ENCODE assay signal across 12 cellular contexts in the genomic region with DNA sequence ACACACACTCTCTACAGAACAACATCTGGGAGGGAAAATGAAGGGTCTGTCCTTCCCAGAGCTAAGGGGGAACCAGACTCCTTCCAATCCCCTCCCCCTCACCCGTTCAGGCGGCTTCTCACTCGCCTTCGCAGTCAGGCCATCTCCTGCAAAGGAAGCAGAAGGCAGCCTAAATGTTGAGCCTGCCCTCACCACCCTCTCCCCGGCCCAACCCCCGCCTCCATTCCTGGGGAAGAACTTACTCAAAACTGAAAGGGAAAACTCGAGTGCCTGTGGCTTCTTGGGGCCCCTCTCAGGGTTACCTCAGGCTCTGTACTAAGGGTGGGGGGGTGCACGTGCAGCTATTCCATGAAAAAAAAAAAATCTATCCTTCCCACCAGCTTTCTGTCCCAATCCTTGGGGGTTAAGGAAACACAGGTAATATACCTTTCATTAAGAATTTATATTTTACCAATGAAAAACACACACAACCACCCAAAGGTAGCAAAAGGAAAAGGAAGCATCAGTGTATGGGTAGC. TPM values are rescaled to one million over a fixed set of nuclear protein-coding genes. Genes with fewer than 3 reads are reported as not detected.
DNase-seq lines count a peak whose midpoint lies in the region; ATAC-seq and TF ChIP-seq lines count a peak whose summit lies in the region.
"Had no signal": no experiment of that assay in that cellular context is flagged by ENCODE, and none has a peak within 500 bp of the region (broad histone marks: within the 10 kb centered on the region; RNA-seq: fewer than 3 reads in every experiment).

No MANE protein-coding gene starts in this region.

- H3K36me3 Mint-ChIP-seq in stimulated activated naive CD8-positive, alpha-beta T cell treated with anti-CD3 and anti-CD28 coated beads, Interleukin-15, Interleukin-2, amounts not matched to agents 100 ng/mL and 50 ng/mL, for 24 hours (ENCODE audit: low read depth), result peaks cover 14% of the 10 kb centered on the region
- peaks cover 14% of the 10 kb centered on the region for H3K36me3 Mint-ChIP-seq in chondrocyte (ENCODE audit: low read depth)

- no peaks in the 10 kb centered on the region for H3K27me3 ChIP-seq in iPS-18a (ENCODE audit: control insufficient read depth, insufficient read depth, low read length)
- H3K27me3 ChIP-seq in foreskin keratinocyte, result no peaks in the 10 kb centered on the region

- DNase-seq in activated CD8-positive, alpha-beta memory T cell treated with anti-CD3 and anti-CD28 coated beads for 24 hours, result peak; percentile 62
- DNase-seq in activated CD8-positive, alpha-beta memory T cell treated with anti-CD3 and anti-CD28 coated beads, Interleukin-2, amount 50 U/mL, for 4 hours, result no peak
- DNase-seq in activated T-cell treated with anti-CD3 and anti-CD28 coated beads for 4 hours (peak; percentile 5), chondrocyte (ENCODE audit: low spot score) (no peak), foreskin keratinocyte (no peak), SK-N-DZ (ENCODE audit: low spot score) (no peak)
- DNase-seq: adrenal gland, psoas muscle had no signal

- TF ChIP-seq CTCF in chondrocyte (IDR thresholded peaks at IDR 0.05), result no peak
- TF ChIP-seq CTCF in foreskin keratinocyte (conservative IDR thresholded peaks at IDR 0.05), result no peak

- peaks cover 20% of the 10 kb centered on the region for H3K9me3 ChIP-seq in iPS-18a (ENCODE audit: control insufficient read depth, low read depth, low read length)
- H3K9me3 ChIP-seq: adrenal gland, psoas muscle had no signal

- no peaks in the 10 kb centered on the region for H3K27me3 Mint-ChIP-seq in stimulated activated naive CD8-positive, alpha-beta T cell treated with anti-CD3 and anti-CD28 coated beads, Interleukin-15, Interleukin-2, amounts not matched to agents 100 ng/mL and 50 ng/mL, for 24 hours
- H3K27me3 Mint-ChIP-seq in chondrocyte (ENCODE audit: low read depth), result no peaks in the 10 kb centered on the region

- H3K4me3 Mint-ChIP-seq in stimulated activated naive CD8-positive, alpha-beta T cell treated with anti-CD3 and anti-CD28 coated beads, Interleukin-15, Interleukin-2, amounts not matched to agents 100 ng/mL and 50 ng/mL, for 24 hours, result peak overlapping the region; percentile 87
- no peak overlapping the region for H3K4me3 Mint-ChIP-seq in chondrocyte (ENCODE audit: unreplicated experiment)

- no peak for ATAC-seq in foreskin keratinocyte
- ATAC-seq: psoas muscle had no signal

- peak overlapping the region; percentile 23 for H3K27ac Mint-ChIP-seq in stimulated activated naive CD8-positive, alpha-beta T cell treated with anti-CD3 and anti-CD28 coated beads, Interleukin-15, Interleukin-2, amounts not matched to agents 100 ng/mL and 50 ng/mL, for 24 hours
- H3K27ac Mint-ChIP-seq in chondrocyte (ENCODE audit: unreplicated experiment), result no peak overlapping the region

- H3K9ac ChIP-seq in iPS-18a (ENCODE audit: low read length), result peak overlapping the region; percentile 31

- H3K9me3 Mint-ChIP-seq in stimulated activated naive CD8-positive, alpha-beta T cell treated with anti-CD3 and anti-CD28 coated beads, Interleukin-15, Interleukin-2, amounts not matched to agents 100 ng/mL and 50 ng/mL, for 24 hours, result no peaks in the 10 kb centered on the region
- H3K9me3 Mint-ChIP-seq in chondrocyte (ENCODE audit: low read depth), result no peaks in the 10 kb centered on the region

- peak overlapping the region; percentile 71 for H3K4me3 ChIP-seq in iPS-18a (ENCODE audit: low read length)
- H3K4me3 ChIP-seq: psoas muscle had no signal

- H3K4me1 Mint-ChIP-seq in stimulated activated naive CD8-positive, alpha-beta T cell treated with anti-CD3 and anti-CD28 coated beads, Interleukin-15, Interleukin-2, amounts not matched to agents 100 ng/mL and 50 ng/mL, for 24 hours (ENCODE audit: low read depth), result peaks cover 30% of the 10 kb centered on the region
- H3K4me1 Mint-ChIP-seq in chondrocyte (ENCODE audit: low read depth), result peaks cover 19% of the 10 kb centered on the region

- peaks cover 39% of the 10 kb centered on the region for H3K36me3 ChIP-seq in iPS-18a (ENCODE audit: control insufficient read depth, low read depth, low read length)

- H3K27ac ChIP-seq in iPS-18a (ENCODE audit: low read length), result no peak overlapping the region
- no peak overlapping the region for H3K27ac ChIP-seq in foreskin keratinocyte
- H3K27ac ChIP-seq: psoas muscle had no signal

- peaks cover 14% of the 10 kb centered on the region for H3K4me1 ChIP-seq in iPS-18a (ENCODE audit: control insufficient read depth, low read depth, low read length)
- no peaks in the 10 kb centered on the region for H3K4me1 ChIP-seq in foreskin keratinocyte
- H3K4me1 ChIP-seq: psoas muscle had no signal

RNA-seq across cellular contexts. Expression of gene ZMYM3, which starts 2.4 kb away (rescaled TPM):
- total RNA-seq in chondrocyte (31.9 to 35.2 TPM (median 32.1 TPM) in 3 replicates), foreskin keratinocyte (16.0 and 16.7 TPM in 2 replicates)
- 7.2 and 7.8 TPM in 2 replicates for polyA plus RNA-seq in foreskin keratinocyte
- 19.0 and 20.2 TPM in 2 replicates for polyA plus RNA-seq in SK-N-DZ (2014; cell fraction: cytosol; rRNA removed)
- 43.9 and 52.8 TPM in 2 replicates for polyA plus RNA-seq in SK-N-DZ (2014; cell fraction: nucleus; rRNA removed)

RNA-seq across cellular contexts. Expression of gene GJB1, which starts 28.5 kb away (rescaled TPM):
- total RNA-seq in chondrocyte (not detected in 3 replicates), foreskin keratinocyte (not detected in 2 replicates)
- not detected in 2 replicates for polyA plus RNA-seq in foreskin keratinocyte
- not detected in 2 replicates for polyA plus RNA-seq in SK-N-DZ (2014; cell fraction: cytosol; rRNA removed)
- not detected in 2 replicates for polyA plus RNA-seq in SK-N-DZ (2014; cell fraction: nucleus; rRNA removed)
- total RNA-seq: M059J, psoas muscle had no signal
- polyA plus RNA-seq: adrenal gland, keratinocyte had no signal

RNA-seq across cellular contexts. Expression of gene NONO, which starts 31.9 kb away (rescaled TPM):
- total RNA-seq in chondrocyte (319 to 354 TPM (median 341 TPM) in 3 replicates), foreskin keratinocyte (357 and 388 TPM in 2 replicates)
- 255 and 302 TPM in 2 replicates for polyA plus RNA-seq in foreskin keratinocyte
- 615 and 725 TPM in 2 replicates for polyA plus RNA-seq in SK-N-DZ (2014; cell fraction: cytosol; rRNA removed)
- polyA plus RNA-seq in SK-N-DZ (2014; cell fraction: nucleus; rRNA removed), result 824 and 1,029 TPM in 2 replicates

RNA-seq across cellular contexts. Expression of gene ITGB1BP2, which starts 50.0 kb away (rescaled TPM):
- total RNA-seq in chondrocyte, result 2.1 to 3.2 TPM (median 2.5 TPM) in 3 replicates
- total RNA-seq in foreskin keratinocyte, result 0.92 and 0.95 TPM in 2 replicates
- 0.59 and 0.91 TPM in 2 replicates for polyA plus RNA-seq in foreskin keratinocyte
- polyA plus RNA-seq in SK-N-DZ (2014; cell fraction: cytosol; rRNA removed), result 1.8 and 2.6 TPM in 2 replicates
- 38.5 and 52.9 TPM in 2 replicates for polyA plus RNA-seq in SK-N-DZ (2014; cell fraction: nucleus; rRNA removed)

Comparison
In these comparisons a context has a peak if more than half of its experiments do, and no peak if none do; other contexts are left out.
1. DNase-seq: peak in activated CD8-positive, alpha-beta memory T cell treated with anti-CD3 and anti-CD28 coated beads for 24 hours (single experiment) and activated T-cell treated with anti-CD3 and anti-CD28 coated beads for 4 hours (single experiment); none in activated CD8-positive, alpha-beta memory T cell treated with anti-CD3 and anti-CD28 coated beads, Interleukin-2, amount 50 U/mL, for 4 hours (single experiment), chondrocyte (single experiment), foreskin keratinocyte (0 of 2) and SK-N-DZ (single experiment).